ENCODE assay signal across 25 cellular contexts in genomic region chr10:4088354-4089066, GRCh38.
DNase-seq lines count a peak whose midpoint lies in the region; ATAC-seq, FAIRE-seq and TF ChIP-seq lines count a peak whose summit lies in the region.
"Had no signal": no experiment of that assay in that cellular context is flagged by ENCODE, and none has a peak within 500 bp of the region (broad histone marks: within the 10 kb centered on the region; RNA-seq: fewer than 3 reads in every experiment).

No MANE protein-coding gene starts in this region.

- ATAC-seq in activated T-cell treated with anti-CD3 and anti-CD28 coated beads, Interleukin-2, amount 50 U/mL, for 4 hours = no peak
- no peak for ATAC-seq in natural killer cell
- no peak for ATAC-seq in GM21360 (IDR thresholded peaks at IDR 0.05; ENCODE audit: unreplicated experiment)

- H2AFZ ChIP-seq in astrocyte (ENCODE audit: low read depth, low read length) = no peak overlapping the region
- H2AFZ ChIP-seq: PC-9 had no signal

- peaks cover 7% of the 10 kb centered on the region for H3K4me1 Mint-ChIP-seq in activated T-cell treated with anti-CD3 and anti-CD28 coated beads, Interleukin-2, amount 50 U/mL, for 4 hours (ENCODE audit: low read depth)
- H3K4me1 Mint-ChIP-seq in astrocyte (ENCODE audit: low read depth, unreplicated experiment) (peaks cover 15% of the 10 kb centered on the region), natural killer cell (no peaks in the 10 kb centered on the region)

- FAIRE-seq in astrocyte (lab: Jason Lieb, UNC) = peak; percentile 17
- FAIRE-seq: GM12891 had no signal

- DNase-seq in activated T-cell treated with anti-CD3 and anti-CD28 coated beads, Interleukin-2, amount 50 U/mL, for 4 hours = peak; percentile 21
- no peak for DNase-seq in activated T-cell treated with anti-CD3 and anti-CD28 coated beads, Interleukin-2, amount 50 U/mL, for 48 hours
- peak; percentile 57 for DNase-seq in stimulated activated CD4-positive, alpha-beta T cell treated with anti-CD3 and anti-CD28 coated beads, Interleukin-2, amount 100 ng/mL, for 4 hours (ENCODE audit: low read depth)
- no peak for DNase-seq in stimulated activated CD4-positive, alpha-beta T cell treated with anti-CD3 and anti-CD28 coated beads, Interleukin-1b, Interleukin-23, amount 100 ng/mL, for 48 hours
- DNase-seq in astrocyte (ENCODE audit: low read depth) (no peak), natural killer cell (no peak)
- DNase-seq: ACHN; Caco-2; CD4-positive, alpha-beta T cell; DMS153; H9; NCI-H1105; NCI-H146; NCI-H2029; NCI-H2227 treated with DMSO at 0.1 percent for 48 hours; NCI-H510A treated with DMSO at 0.1 percent for 48 hours; NCI-H748 treated with DMSO at 0.1 percent for 48 hours; PC-9; RPMI8226; SHP77 had no signal

- H3K27ac Mint-ChIP-seq in astrocyte (ENCODE audit: unreplicated experiment) (no peak overlapping the region), natural killer cell (no peak overlapping the region)
- H3K27ac Mint-ChIP-seq: CD4-positive, alpha-beta T cell; H9 had no signal

- TF ChIP-seq CTCF in astrocyte (IDR thresholded peaks at IDR 0.05; ENCODE audit: insufficient read depth, low read depth, low read length) = no peak
- no peak for TF ChIP-seq CTCF in natural killer cell (IDR thresholded peaks at IDR 0.05)

- no peak overlapping the region for H3K4me2 ChIP-seq in astrocyte (ENCODE audit: low read length)
- H3K4me2 ChIP-seq: BLaER1, KMS-11, PC-9 had no signal

- peaks cover 7% of the 10 kb centered on the region for H3K9me3 Mint-ChIP-seq in activated T-cell treated with anti-CD3 and anti-CD28 coated beads, Interleukin-2, amount 50 U/mL, for 4 hours
- H3K9me3 Mint-ChIP-seq in astrocyte (ENCODE audit: unreplicated experiment) = peaks cover 4% of the 10 kb centered on the region
- no peaks in the 10 kb centered on the region for H3K9me3 Mint-ChIP-seq in natural killer cell
- H3K9me3 Mint-ChIP-seq: CD4-positive, alpha-beta T cell; H9 had no signal

- no peaks in the 10 kb centered on the region for H4K20me1 ChIP-seq in astrocyte (ENCODE audit: insufficient read depth, low read length)
- H4K20me1 ChIP-seq: BLaER1 had no signal

- H3K4me1 ChIP-seq in astrocyte (ENCODE audit: insufficient read depth, low read length) = no peaks in the 10 kb centered on the region
- H3K4me1 ChIP-seq: BLaER1, Caco-2 had no signal

- no peak overlapping the region for H3K4me3 ChIP-seq in astrocyte (ENCODE audit: insufficient read depth, low read depth, low read length)
- H3K4me3 ChIP-seq: BLaER1, PC-9 had no signal

- H3K4me3 Mint-ChIP-seq in activated T-cell treated with anti-CD3 and anti-CD28 coated beads, Interleukin-2, amount 50 U/mL, for 4 hours = no peak overlapping the region
- H3K4me3 Mint-ChIP-seq in astrocyte (ENCODE audit: unreplicated experiment) = no peak overlapping the region
- no peak overlapping the region for H3K4me3 Mint-ChIP-seq in natural killer cell
- H3K4me3 Mint-ChIP-seq: CD4-positive, alpha-beta T cell; H9 had no signal

- H3K27ac ChIP-seq in astrocyte (ENCODE audit: low read depth, low read length) = no peak overlapping the region
- H3K27ac ChIP-seq: BLaER1, HL-60, KMS-11, PC-9 had no signal

- H3K36me3 ChIP-seq in astrocyte (ENCODE audit: insufficient read depth, low read length) = no peaks in the 10 kb centered on the region
- H3K36me3 ChIP-seq: BLaER1 had no signal

- no peaks in the 10 kb centered on the region for H3K27me3 ChIP-seq in astrocyte (ENCODE audit: insufficient read depth, low read length)
- H3K27me3 ChIP-seq: BLaER1 had no signal

- no peaks in the 10 kb centered on the region for H3K27me3 Mint-ChIP-seq in activated T-cell treated with anti-CD3 and anti-CD28 coated beads, Interleukin-2, amount 50 U/mL, for 4 hours (ENCODE audit: low read depth)
- no peaks in the 10 kb centered on the region for H3K27me3 Mint-ChIP-seq in astrocyte (ENCODE audit: low read depth, unreplicated experiment)
- H3K27me3 Mint-ChIP-seq in natural killer cell (ENCODE audit: low read depth in 2 of 2) = peaks cover 0 to 4% of the 10 kb centered on the region in 2 donors
- H3K27me3 Mint-ChIP-seq: CD4-positive, alpha-beta T cell had no signal

- no peaks in the 10 kb centered on the region for H3K9me3 ChIP-seq in astrocyte (ENCODE audit: insufficient read depth, low read depth, low read length)
- H3K9me3 ChIP-seq: BLaER1, Caco-2 had no signal

- no peaks in the 10 kb centered on the region for H3K79me2 ChIP-seq in astrocyte (ENCODE audit: insufficient read depth, low read length)

- intact Hi-C loops in natural killer cell (cut with micrococcal nuclease) = no loop called here

- no peaks in the 10 kb centered on the region for H3K36me3 Mint-ChIP-seq in activated T-cell treated with anti-CD3 and anti-CD28 coated beads, Interleukin-2, amount 50 U/mL, for 4 hours (ENCODE audit: insufficient read depth)
- no peaks in the 10 kb centered on the region for H3K36me3 Mint-ChIP-seq in astrocyte (ENCODE audit: low read depth, unreplicated experiment)
- no peaks in the 10 kb centered on the region for H3K36me3 Mint-ChIP-seq in natural killer cell

- no peak overlapping the region for H3K9ac ChIP-seq in astrocyte (ENCODE audit: low read length)
- H3K9ac ChIP-seq: BLaER1, KMS-11 had no signal

Comparison
In these comparisons a context has a peak if more than half of its experiments do, and no peak if none do; other contexts are left out.
1. DNase-seq: peak in activated T-cell treated with anti-CD3 and anti-CD28 coated beads, Interleukin-2, amount 50 U/mL, for 4 hours (single experiment) and stimulated activated CD4-positive, alpha-beta T cell treated with anti-CD3 and anti-CD28 coated beads, Interleukin-2, amount 100 ng/mL, for 4 hours (single experiment); none in activated T-cell treated with anti-CD3 and anti-CD28 coated beads, Interleukin-2, amount 50 U/mL, for 48 hours (0 of 2), stimulated activated CD4-positive, alpha-beta T cell treated with anti-CD3 and anti-CD28 coated beads, Interleukin-1b, Interleukin-23, amount 100 ng/mL, for 48 hours (single experiment), astrocyte (single experiment) and natural killer cell (single experiment).